Comparison of ENCODE assay signal across 2 cellular contexts in the genomic region with DNA sequence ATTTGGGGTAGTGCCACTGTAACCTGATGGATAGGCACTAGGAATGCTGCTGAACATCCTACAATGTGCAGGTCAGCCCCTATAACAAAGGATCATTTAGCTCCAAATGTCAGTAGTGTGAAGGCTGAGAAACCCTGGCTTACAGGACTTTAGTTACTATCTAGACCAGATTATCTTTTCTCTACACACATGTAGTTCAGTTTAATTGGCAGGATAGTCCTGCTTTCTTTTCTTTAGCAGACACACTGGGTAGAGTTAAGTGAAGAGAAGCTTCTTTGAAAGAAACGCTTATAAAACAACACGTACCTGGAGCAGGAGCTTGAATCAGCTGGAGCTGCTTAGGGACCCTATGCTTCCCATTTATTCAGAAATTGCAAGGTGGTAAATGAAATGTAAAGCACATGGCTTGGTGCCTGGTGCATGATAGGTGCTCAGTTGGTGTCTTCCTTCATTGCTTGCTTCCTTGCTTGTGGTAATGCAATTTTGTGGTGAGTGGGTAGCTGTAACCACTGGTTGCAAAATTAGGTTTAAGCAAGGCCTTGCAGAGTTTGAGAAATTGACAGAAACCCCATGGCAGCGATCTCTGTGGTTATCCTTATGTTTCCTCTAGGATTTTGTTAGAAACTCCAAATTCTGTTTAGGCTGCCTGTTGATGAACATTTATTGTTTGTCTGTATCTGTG.
TF ChIP-seq lines count a peak whose summit lies in the region.

No MANE protein-coding gene starts in this region.

TF ChIP-seq in HepG2, 621 proteins besides CTCF, POLR2A, EP300 and RAD21:
- peak; percentile 51; the same call in 1 of the 2 replicates for TF ChIP-seq ZNF12 (CRISPR knock-in tag; IDR thresholded peaks at IDR 0.05)
- TF ChIP-seq IKZF1 (IDR thresholded peaks at IDR 0.05), result no peak

TF ChIP-seq in HEK293T, 16 proteins besides CTCF, POLR2A, EP300 and RAD21:
- no peak for TF ChIP-seq BHLHE40 (IDR thresholded peaks at IDR 0.05; ENCODE audit: borderline replicate concordance)
- TF ChIP-seq HDGF (IDR thresholded peaks at IDR 0.05; ENCODE audit: borderline replicate concordance), result no peak
- no peak for TF ChIP-seq SP1 (IDR thresholded peaks at IDR 0.05)
- TF ChIP-seq FOXK2 (IDR thresholded peaks at IDR 0.05), result no peak
- no peak for TF ChIP-seq LEF1 (IDR thresholded peaks at IDR 0.05; ENCODE audit: borderline replicate concordance)
- TF ChIP-seq, protein P1, sequence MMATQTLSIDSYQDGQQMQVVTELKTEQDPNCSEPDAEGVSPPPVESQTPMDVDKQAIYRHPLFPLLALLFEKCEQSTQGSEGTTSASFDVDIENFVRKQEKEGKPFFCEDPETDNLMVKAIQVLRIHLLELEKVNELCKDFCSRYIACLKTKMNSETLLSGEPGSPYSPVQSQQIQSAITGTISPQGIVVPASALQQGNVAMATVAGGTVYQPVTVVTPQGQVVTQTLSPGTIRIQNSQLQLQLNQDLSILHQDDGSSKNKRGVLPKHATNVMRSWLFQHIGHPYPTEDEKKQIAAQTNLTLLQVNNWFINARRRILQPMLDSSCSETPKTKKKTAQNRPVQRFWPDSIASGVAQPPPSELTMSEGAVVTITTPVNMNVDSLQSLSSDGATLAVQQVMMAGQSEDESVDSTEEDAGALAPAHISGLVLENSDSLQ (IDR thresholded peaks at IDR 0.05), result no peak
- no peak for TF ChIP-seq NFRKB (IDR thresholded peaks at IDR 0.05)
